8 cellular contexts compared by ENCODE assay signal in the genomic region with DNA sequence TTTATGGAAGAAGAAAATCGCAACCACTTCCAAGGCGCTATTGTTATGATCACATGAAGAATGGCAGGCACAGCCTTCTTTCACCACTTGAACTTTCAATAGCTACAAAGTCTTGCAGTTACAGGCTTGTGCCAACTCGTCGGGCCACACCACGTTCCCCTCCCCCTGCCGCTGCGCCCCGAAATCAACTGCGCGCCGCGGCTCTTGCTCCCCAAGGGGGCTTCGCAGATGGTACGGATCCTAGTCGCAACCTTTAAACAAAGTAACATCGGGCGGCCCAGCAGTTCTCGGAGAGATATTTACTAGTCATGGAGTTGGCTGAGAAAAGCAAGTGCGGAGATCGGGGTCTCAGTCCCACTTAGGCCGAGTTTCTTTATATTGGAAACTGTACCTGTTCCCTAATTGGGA. TPM values are rescaled to one million over a fixed set of nuclear protein-coding genes. Genes with fewer than 3 reads are reported as not detected.
DNase-seq lines count a peak whose midpoint lies in the region; ATAC-seq lines count a peak whose summit lies in the region.

No MANE protein-coding gene starts in this region.

- no peaks in the 10 kb centered on the region for H3K9me3 ChIP-seq in adipocyte (ENCODE audit: control insufficient read depth, low read length)

- H3K27me3 Mint-ChIP-seq in activated naive CD4-positive, alpha-beta T cell treated with anti-CD3 and anti-CD28 coated beads, Interleukin-2, amount 10 ng/mL, durations not matched to agents 7 days and 5 days: peaks cover 84% of the 10 kb centered on the region
- peaks cover 19 to 33% (median 30%) of the 10 kb centered on the region in 3 donors for H3K27me3 Mint-ChIP-seq in immature natural killer cell (ENCODE audit: low read depth in 3 of 3)
- H3K27me3 Mint-ChIP-seq in stimulated activated naive CD8-positive, alpha-beta T cell treated with anti-CD3 and anti-CD28 coated beads, Interleukin-15, amount 100 ng/mL, for 72 hours: peaks cover 100% of the 10 kb centered on the region

- peak overlapping the region; percentile 20 for H3K4me3 Mint-ChIP-seq in activated naive CD4-positive, alpha-beta T cell treated with anti-CD3 and anti-CD28 coated beads, Interleukin-2, amount 10 ng/mL, durations not matched to agents 7 days and 5 days
- peak overlapping the region in 4 of 5 donors; percentile 5 to 53 (median 16) for H3K4me3 Mint-ChIP-seq in immature natural killer cell
- peak overlapping the region; percentile 89 to 97 for H3K4me3 Mint-ChIP-seq in stimulated activated naive CD8-positive, alpha-beta T cell treated with anti-CD3 and anti-CD28 coated beads, Interleukin-15, amount 100 ng/mL, for 72 hours

- H3K27ac Mint-ChIP-seq in activated naive CD4-positive, alpha-beta T cell treated with anti-CD3 and anti-CD28 coated beads, Interleukin-2, amount 10 ng/mL, durations not matched to agents 7 days and 5 days: no peak overlapping the region
- no peak overlapping the region for H3K27ac Mint-ChIP-seq in immature natural killer cell
- H3K27ac Mint-ChIP-seq in stimulated activated naive CD8-positive, alpha-beta T cell treated with anti-CD3 and anti-CD28 coated beads, Interleukin-15, amount 100 ng/mL, for 72 hours: no peak overlapping the region

- H3K9me3 Mint-ChIP-seq in activated naive CD4-positive, alpha-beta T cell treated with anti-CD3 and anti-CD28 coated beads, Interleukin-2, amount 10 ng/mL, durations not matched to agents 7 days and 5 days: no peaks in the 10 kb centered on the region
- H3K9me3 Mint-ChIP-seq in immature natural killer cell: peaks cover 0 to 5% (median 1%) of the 10 kb centered on the region in 6 donors
- no peaks in the 10 kb centered on the region for H3K9me3 Mint-ChIP-seq in stimulated activated naive CD8-positive, alpha-beta T cell treated with anti-CD3 and anti-CD28 coated beads, Interleukin-15, amount 100 ng/mL, for 72 hours

- H3K36me3 Mint-ChIP-seq in activated naive CD4-positive, alpha-beta T cell treated with anti-CD3 and anti-CD28 coated beads, Interleukin-2, amount 10 ng/mL, durations not matched to agents 7 days and 5 days: no peaks in the 10 kb centered on the region
- H3K36me3 Mint-ChIP-seq in immature natural killer cell: no peaks in the 10 kb centered on the region

- H3K4me3 ChIP-seq in adipocyte (ENCODE audit: low read length): peak overlapping the region; percentile 87

- DNase-seq in activated naive CD4-positive, alpha-beta T cell treated with anti-CD3 and anti-CD28 coated beads, Interleukin-2, amount 10 ng/mL, durations not matched to agents 7 days and 5 days: no peak
- no peak for DNase-seq in activated naive CD4-positive, alpha-beta T cell (lab: John Stamatoyannopoulos, UW)
- DNase-seq in adipocyte (ENCODE audit: low read depth) (peak; percentile 18), immature natural killer cell (no peak), NCI-H1436 (lab: John Stamatoyannopoulos, UW) (no peak), COR-L47 (lab: John Stamatoyannopoulos, UW) (no peak)
- peak; percentile 12 to 20 for DNase-seq in stimulated activated naive CD8-positive, alpha-beta T cell treated with anti-CD3 and anti-CD28 coated beads, Interleukin-15, amount 100 ng/mL, for 72 hours
- no peak for DNase-seq in NK-92 treated with Interleukin-12 subunit alpha and Interleukin-12 subunit beta, amount 100 ng/mL, for 24 hours (lab: John Stamatoyannopoulos, UW)

- peaks cover 49% of the 10 kb centered on the region for H3K27me3 ChIP-seq in adipocyte (replicated peaks; ENCODE audit: control insufficient read depth, insufficient read depth, low read length)

- H3K4me1 Mint-ChIP-seq in activated naive CD4-positive, alpha-beta T cell treated with anti-CD3 and anti-CD28 coated beads, Interleukin-2, amount 10 ng/mL, durations not matched to agents 7 days and 5 days: peaks cover 31% of the 10 kb centered on the region
- H3K4me1 Mint-ChIP-seq in immature natural killer cell: peaks cover 7 to 14% of the 10 kb centered on the region in 2 donors
- peaks cover 54% of the 10 kb centered on the region for H3K4me1 Mint-ChIP-seq in stimulated activated naive CD8-positive, alpha-beta T cell treated with anti-CD3 and anti-CD28 coated beads, Interleukin-15, amount 100 ng/mL, for 72 hours

- H3K36me3 ChIP-seq in adipocyte (ENCODE audit: control insufficient read depth, insufficient read depth, low read length, severe bottlenecking): no peaks in the 10 kb centered on the region

- peak overlapping the region; percentile 42 for H3K9ac ChIP-seq in adipocyte (ENCODE audit: low read length)

- peaks cover 23% of the 10 kb centered on the region for H3K4me1 ChIP-seq in adipocyte (ENCODE audit: control insufficient read depth, insufficient read depth, low read length)

- CTCF ChIA-PET in activated naive CD4-positive, alpha-beta T cell treated with anti-CD3 and anti-CD28 coated beads, Interleukin-2, amount 10 ng/mL, durations not matched to agents 7 days and 5 days (lab: Charles Lee): interaction anchor here (2.3 kb wide), 1 partner anchor 373 kb away, joined by 5 read pairs; no protein-coding TSS in a partner anchor

- no peak for ATAC-seq in stimulated activated naive CD8-positive, alpha-beta T cell treated with anti-CD3 and anti-CD28 coated beads, Interleukin-15, amount 100 ng/mL, for 72 hours

RNA-seq across cellular contexts. Expression of a gene that starts 1.0 kb away (rescaled TPM):
- polyA plus RNA-seq in immature natural killer cell: under 1 TPM in 2 of 3 donors, not detected in 1; 0.19 to 0.80 TPM

Comparison
In these comparisons a context has a peak if more than half of its experiments do, and no peak if none do; other contexts are left out.
1. DNase-seq: peak in adipocyte (single experiment) and stimulated activated naive CD8-positive, alpha-beta T cell treated with anti-CD3 and anti-CD28 coated beads, Interleukin-15, amount 100 ng/mL, for 72 hours (2 of 2); none in activated naive CD4-positive, alpha-beta T cell treated with anti-CD3 and anti-CD28 coated beads, Interleukin-2, amount 10 ng/mL, durations not matched to agents 7 days and 5 days (single experiment), activated naive CD4-positive, alpha-beta T cell (0 of 4), immature natural killer cell (0 of 3), NK-92 treated with Interleukin-12 subunit alpha and Interleukin-12 subunit beta, amount 100 ng/mL, for 24 hours (single experiment), NCI-H1436 (single experiment) and COR-L47 (single experiment).
2. H3K4me3 Mint-ChIP-seq: peak in every context shown above with its lines; median percentile 93 in stimulated activated naive CD8-positive, alpha-beta T cell treated with anti-CD3 and anti-CD28 coated beads, Interleukin-15, amount 100 ng/mL, for 72 hours; 20 in activated naive CD4-positive, alpha-beta T cell treated with anti-CD3 and anti-CD28 coated beads, Interleukin-2, amount 10 ng/mL, durations not matched to agents 7 days and 5 days; 16 in immature natural killer cell.